Comparison of ENCODE assay signal across 20 cellular contexts in the genomic region with DNA sequence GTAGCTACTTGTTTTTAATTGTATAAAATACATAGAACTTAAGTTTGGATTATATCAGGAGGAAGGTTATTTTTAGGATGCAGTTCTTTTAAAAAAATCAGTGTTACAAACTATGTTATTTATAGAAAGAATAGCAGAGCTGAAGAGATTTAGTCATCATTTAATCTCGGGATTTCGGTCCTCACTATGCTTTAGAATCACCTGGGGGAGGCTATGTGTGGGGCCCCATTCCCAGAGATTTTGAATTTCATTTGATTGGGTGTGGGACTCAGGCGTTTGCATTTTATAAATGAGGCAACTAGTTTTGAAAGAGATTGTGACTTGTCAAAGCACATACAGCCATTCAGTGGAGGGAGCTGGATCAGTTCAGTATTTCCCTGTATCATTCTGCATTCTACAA.
"Had no signal": no experiment of that assay in that cellular context is flagged by ENCODE, and none has a peak within 500 bp of the region (broad histone marks: within the 10 kb centered on the region; RNA-seq: fewer than 3 reads in every experiment).

No MANE protein-coding gene starts in this region.

- H3K4me3 Mint-ChIP-seq: activated CD4-positive, alpha-beta memory T cell treated with anti-CD3 and anti-CD28 coated beads, Interleukin-2, amount 10 ng/mL, durations not matched to agents 7 days and 5 days; activated CD4-positive, alpha-beta T cell treated with anti-CD3 and anti-CD28 coated beads for 36 hours; activated naive CD4-positive, alpha-beta T cell treated with anti-CD3 and anti-CD28 coated beads, Interleukin-2, amount 50 U/mL, for 24 hours; activated T-cell treated with anti-CD3 and anti-CD28 coated beads, Interleukin-2, amount 50 U/mL, for 72 hours; T-cell had no signal

- H3K9me3 Mint-ChIP-seq: activated CD4-positive, alpha-beta memory T cell treated with anti-CD3 and anti-CD28 coated beads, Interleukin-2, amount 10 ng/mL, durations not matched to agents 7 days and 5 days; activated naive CD4-positive, alpha-beta T cell treated with anti-CD3 and anti-CD28 coated beads, Interleukin-2, amount 50 U/mL, for 24 hours; activated T-cell treated with anti-CD3 and anti-CD28 coated beads, Interleukin-2, amount 50 U/mL, for 72 hours; activated T-helper 2 cell treated with anti-CD3 and anti-CD28 coated beads, Interferon-gamma antibody, Interleukin-2, Interleukin-4, amounts not matched to agents 10 μg/mL and 5 μg/mL and 100 μg/mL, durations not matched to agents 14 hours and 24 hours and 36 hours; T-cell had no signal

- H3K4me1 ChIP-seq: body of pancreas had no signal

- ATAC-seq: activated CD4-positive, alpha-beta T cell treated with anti-CD3 and anti-CD28 coated beads for 36 hours; activated T-cell treated with anti-CD3 and anti-CD28 coated beads, Interleukin-2, amount 50 U/mL, for 72 hours; body of pancreas; PC-3; T-cell had no signal

- DNase-seq: activated CD4-positive, alpha-beta memory T cell treated with anti-CD3 and anti-CD28 coated beads, Interleukin-2, amount 10 ng/mL, durations not matched to agents 7 days and 5 days; activated CD4-positive, alpha-beta T cell treated with anti-CD3 and anti-CD28 coated beads for 36 hours; activated CD4-positive, alpha-beta T cell treated with anti-CD3 and anti-CD28 coated beads, Interleukin-2, amount 50 U/mL, for 1 hour; activated T-cell treated with anti-CD3 and anti-CD28 coated beads, Interleukin-2, amount 50 U/mL, for 72 hours; aorta; body of pancreas; MG63; MV-4-11; NCI-H1105 treated with DMSO at 0.1 percent for 48 hours; NCI-H1436 treated with DMSO at 0.1 percent for 48 hours; NCI-H187; NCI-H2081; NCI-H446; PC-3; SIG-M5; T-cell had no signal

- H3K27me3 ChIP-seq: body of pancreas, MG63 had no signal

- H3K27ac ChIP-seq: body of pancreas, VCaP had no signal

- H3K9me3 ChIP-seq: body of pancreas, MG63 had no signal

- H3K27ac Mint-ChIP-seq: activated CD4-positive, alpha-beta memory T cell treated with anti-CD3 and anti-CD28 coated beads, Interleukin-2, amount 10 ng/mL, durations not matched to agents 7 days and 5 days; activated CD4-positive, alpha-beta T cell treated with anti-CD3 and anti-CD28 coated beads for 36 hours; activated naive CD4-positive, alpha-beta T cell treated with anti-CD3 and anti-CD28 coated beads, Interleukin-2, amount 50 U/mL, for 24 hours; activated T-helper 2 cell treated with anti-CD3 and anti-CD28 coated beads, Interferon-gamma antibody, Interleukin-2, Interleukin-4, amounts not matched to agents 10 μg/mL and 5 μg/mL and 100 μg/mL, durations not matched to agents 14 hours and 24 hours and 36 hours; T-cell had no signal

- H3K4me3 ChIP-seq: body of pancreas, MG63, SK-N-MC had no signal

- H3K4me1 Mint-ChIP-seq: activated CD4-positive, alpha-beta memory T cell treated with anti-CD3 and anti-CD28 coated beads, Interleukin-2, amount 10 ng/mL, durations not matched to agents 7 days and 5 days; activated CD4-positive, alpha-beta T cell treated with anti-CD3 and anti-CD28 coated beads for 36 hours; activated naive CD4-positive, alpha-beta T cell treated with anti-CD3 and anti-CD28 coated beads, Interleukin-2, amount 50 U/mL, for 24 hours; T-cell had no signal

- H3K27me3 Mint-ChIP-seq: activated CD4-positive, alpha-beta memory T cell treated with anti-CD3 and anti-CD28 coated beads, Interleukin-2, amount 10 ng/mL, durations not matched to agents 7 days and 5 days; activated CD4-positive, alpha-beta T cell treated with anti-CD3 and anti-CD28 coated beads for 36 hours; activated naive CD4-positive, alpha-beta T cell treated with anti-CD3 and anti-CD28 coated beads, Interleukin-2, amount 50 U/mL, for 24 hours; T-cell had no signal
